In the genomic region with DNA sequence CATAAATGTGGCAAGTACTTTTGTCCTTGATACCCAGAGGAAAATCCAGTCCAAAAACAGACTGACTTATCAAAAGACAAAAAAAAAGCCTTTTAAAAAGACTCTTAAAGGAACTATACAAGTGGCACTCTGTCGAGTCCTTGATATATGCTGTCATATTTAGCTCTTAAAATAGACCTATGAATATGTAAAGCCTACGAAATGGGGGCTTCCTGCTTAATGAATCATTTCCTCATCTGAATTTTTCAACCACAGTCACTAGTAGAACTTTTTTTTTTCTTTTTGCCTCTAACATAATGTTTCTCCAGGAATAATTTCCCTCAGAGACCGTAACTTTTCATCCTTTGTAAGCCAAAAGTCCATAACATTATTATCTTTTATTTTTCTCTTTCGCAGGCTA, we compare ENCODE assay signal across 12 cellular contexts.
A peak's percentile ranks its signal among the peaks of the same experiment; 100 is the strongest.
DNase-seq lines count a peak whose midpoint lies in the region; ATAC-seq and TF ChIP-seq lines count a peak whose summit lies in the region.
"Had no signal": no experiment of that assay in that cellular context is flagged by ENCODE, and none has a peak within 500 bp of the region (broad histone marks: within the 10 kb centered on the region; RNA-seq: fewer than 3 reads in every experiment).

No MANE protein-coding gene starts in this region.

- no peaks in the 10 kb centered on the region for H3K9me2 ChIP-seq in hepatocyte (replicated peaks; ENCODE audit: insufficient read depth)

- H3K9ac ChIP-seq in BLaER1 treated with 17β-estradiol and CSF1 and Interleukin-3, amounts not matched to agents 10 nM and 100 nM, result 0 out of 22 replicates have a peak overlapping the region, but pooled peaks of 1 of the 11 experiments have one; percentile 9

- peak; percentile 54 for ATAC-seq in GM21786 (IDR thresholded peaks at IDR 0.05; ENCODE audit: unreplicated experiment)
- no peak for ATAC-seq in effector memory CD8-positive, alpha-beta T cell (replicated peaks)
- ATAC-seq: naive thymus-derived CD8-positive, alpha-beta T cell had no signal

- H3K27ac Mint-ChIP-seq in effector memory CD8-positive, alpha-beta T cell, result no peak overlapping the region
- H3K27ac Mint-ChIP-seq: activated naive CD4-positive, alpha-beta T cell treated with anti-CD3 and anti-CD28 coated beads, Interleukin-2, amount 50 U/mL, for 72 hours; naive thymus-derived CD8-positive, alpha-beta T cell had no signal

- no peaks in the 10 kb centered on the region for H3K9me3 ChIP-seq in BLaER1 treated with 17β-estradiol and CSF1 and Interleukin-3, amounts not matched to agents 10 nM and 100 nM (replicated peaks in 1 of 11)
- no peaks in the 10 kb centered on the region for H3K9me3 ChIP-seq in hepatocyte (ENCODE audit: low read depth)

- no peaks in the 10 kb centered on the region for H3K4me1 Mint-ChIP-seq in effector memory CD8-positive, alpha-beta T cell (ENCODE audit: low read depth in 2 of 2)
- H3K4me1 Mint-ChIP-seq: naive thymus-derived CD8-positive, alpha-beta T cell had no signal

- H3K9me3 Mint-ChIP-seq in effector memory CD8-positive, alpha-beta T cell, result no peaks in the 10 kb centered on the region
- H3K9me3 Mint-ChIP-seq: activated naive CD4-positive, alpha-beta T cell treated with anti-CD3 and anti-CD28 coated beads, Interleukin-2, amount 50 U/mL, for 72 hours; naive thymus-derived CD8-positive, alpha-beta T cell had no signal

- peak overlapping the region in 8 of 11 experiments; percentile 6 to 79 (median 40); a peak in 12 of 22 replicates for H3K4me2 ChIP-seq in BLaER1 treated with 17β-estradiol and CSF1 and Interleukin-3, amounts not matched to agents 10 nM and 100 nM
- H3K4me2 ChIP-seq in hepatocyte, result no peak overlapping the region

- no peak overlapping the region; a peak in 1 of 22 replicates for H3K27ac ChIP-seq in BLaER1 treated with 17β-estradiol and CSF1 and Interleukin-3, amounts not matched to agents 10 nM and 100 nM
- no peak overlapping the region for H3K27ac ChIP-seq in hepatocyte

- H3K4me3 Mint-ChIP-seq in effector memory CD8-positive, alpha-beta T cell, result no peak overlapping the region
- H3K4me3 Mint-ChIP-seq: naive thymus-derived CD8-positive, alpha-beta T cell had no signal

- 87% methylated on average over 4 of the region's 4 CpGs for WGBS in hepatocyte (ENCODE audit: low lambda C conversion rate, missing lambda C conversion rate)

- H3K36me3 ChIP-seq in BLaER1 treated with 17β-estradiol and CSF1 and Interleukin-3, amounts not matched to agents 10 nM and 100 nM, result no peaks in the 10 kb centered on the region
- no peaks in the 10 kb centered on the region for H3K36me3 ChIP-seq in hepatocyte (replicated peaks; ENCODE audit: insufficient read depth, low read depth)

- H2AFZ ChIP-seq in hepatocyte, result no peak overlapping the region

- H4K20me1 ChIP-seq in BLaER1 treated with 17β-estradiol and CSF1 and Interleukin-3, amounts not matched to agents 10 nM and 100 nM, result no peaks in the 10 kb centered on the region
- H4K20me1 ChIP-seq in hepatocyte (ENCODE audit: insufficient read depth, poor library complexity, severe bottlenecking), result no peaks in the 10 kb centered on the region

- TF ChIP-seq CTCF in fibroblast of the aortic adventitia (IDR thresholded peaks at IDR 0.05; ENCODE audit: insufficient read depth, low read length), result no peak
- TF ChIP-seq CTCF in hepatocyte (IDR thresholded peaks at IDR 0.05; ENCODE audit: poor library complexity), result no peak

- H3K79me2 ChIP-seq in hepatocyte, result no peaks in the 10 kb centered on the region

- no peaks in the 10 kb centered on the region for H3K27me3 ChIP-seq in BLaER1 treated with 17β-estradiol and CSF1 and Interleukin-3, amounts not matched to agents 10 nM and 100 nM
- no peaks in the 10 kb centered on the region for H3K27me3 ChIP-seq in hepatocyte

- no peak overlapping the region for H3K4me3 ChIP-seq in BLaER1 treated with 17β-estradiol and CSF1 and Interleukin-3, amounts not matched to agents 10 nM and 100 nM
- no peak overlapping the region for H3K4me3 ChIP-seq in fibroblast of the aortic adventitia (ENCODE audit: low read depth, low read length)
- H3K4me3 ChIP-seq in hepatocyte, result no peak overlapping the region

- DNase-seq in NOMO-1 treated with DMSO at 0.1 percent for 48 hours (lab: John Stamatoyannopoulos, UW; ENCODE audit: unreplicated experiment) (peak; percentile 79), fibroblast of the aortic adventitia (ENCODE audit: low read depth) (peak; percentile 41), NCI-H748 treated with DMSO at 0.1 percent for 48 hours (lab: John Stamatoyannopoulos, UW) (no peak), NCI-H345 (lab: John Stamatoyannopoulos, UW) (no peak), hepatocyte (ENCODE audit: low spot score) (no peak)
- no peak for DNase-seq in effector memory CD8-positive, alpha-beta T cell
- DNase-seq: Karpas-422; naive thymus-derived CD8-positive, alpha-beta T cell; NCI-H446 treated with DMSO at 0.1 percent for 48 hours had no signal

- H3K4me1 ChIP-seq in BLaER1 treated with 17β-estradiol and CSF1 and Interleukin-3, amounts not matched to agents 10 nM and 100 nM, result peaks cover 0 to 22% (median 9%) of the 10 kb centered on the region in 10 experiments; a peak in 12 of 20 replicates
- H3K4me1 ChIP-seq in hepatocyte (ENCODE audit: insufficient read depth), result no peaks in the 10 kb centered on the region

- H3K27me3 Mint-ChIP-seq in effector memory CD8-positive, alpha-beta T cell, result peaks cover 13 to 18% of the 10 kb centered on the region in 2 donors

- H3K36me3 Mint-ChIP-seq in effector memory CD8-positive, alpha-beta T cell (ENCODE audit: insufficient read depth), result peaks cover 3% of the 10 kb centered on the region
- H3K36me3 Mint-ChIP-seq: activated naive CD4-positive, alpha-beta T cell treated with anti-CD3 and anti-CD28 coated beads, Interleukin-2, amount 50 U/mL, for 72 hours; naive thymus-derived CD8-positive, alpha-beta T cell had no signal

Comparison
In these comparisons a context has a peak if more than half of its experiments do, and no peak if none do; other contexts are left out.
1. DNase-seq: peak in NOMO-1 treated with DMSO at 0.1 percent for 48 hours (single experiment) and fibroblast of the aortic adventitia (single experiment); none in NCI-H748 treated with DMSO at 0.1 percent for 48 hours (single experiment), NCI-H345 (single experiment), hepatocyte (single experiment) and effector memory CD8-positive, alpha-beta T cell (0 of 3).